Comparison of ENCODE assay signal across 1 cellular context in the genomic region with DNA sequence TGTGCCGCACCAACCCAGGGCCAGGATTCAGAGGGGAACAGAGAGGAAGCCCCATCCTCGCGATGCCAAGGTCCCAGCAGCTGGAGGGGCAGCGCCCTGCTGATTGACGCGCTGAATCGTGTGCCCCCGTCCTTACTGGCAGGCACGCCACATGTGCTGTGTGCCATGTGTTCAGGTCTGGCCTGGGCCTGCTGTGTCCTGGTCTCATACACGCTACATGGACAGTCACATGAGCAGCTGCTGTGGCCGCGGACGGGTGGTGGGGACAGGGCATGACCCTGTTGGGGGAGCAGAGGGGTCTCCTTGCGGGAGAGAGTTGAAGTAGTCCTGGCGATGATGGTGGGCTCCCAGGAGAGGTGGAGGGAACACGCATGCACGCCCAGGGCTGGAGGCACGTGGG.
TF ChIP-seq lines count a peak whose summit lies in the region.

No MANE protein-coding gene starts in this region.

TF ChIP-seq in H1, 55 proteins besides CTCF, POLR2A, EP300 and RAD21 (continued from another document):
- no peak for TF ChIP-seq ATF3 (IDR thresholded peaks at IDR 0.05; ENCODE audit: insufficient read depth, low read depth, low read length)
- no peak for TF ChIP-seq EGR1 (IDR thresholded peaks at IDR 0.05; ENCODE audit: borderline replicate concordance, low read depth, low read length)
- no peak for TF ChIP-seq E2F6 (IDR thresholded peaks at IDR 0.05)
- TF ChIP-seq RBBP5 (IDR thresholded peaks at IDR 0.05; ENCODE audit: borderline replicate concordance, low read depth, low read length): no peak
- no peak for TF ChIP-seq YY1 (IDR thresholded peaks at IDR 0.05; ENCODE audit: low read depth, low read length)
- no peak for TF ChIP-seq CHD2 (IDR thresholded peaks at IDR 0.05; ENCODE audit: low read length)
- no peak for TF ChIP-seq CBX5 (IDR thresholded peaks at IDR 0.05; ENCODE audit: low read depth, low read length)
- TF ChIP-seq TCF12 (IDR thresholded peaks at IDR 0.05; ENCODE audit: low read depth, low read length): no peak
- TF ChIP-seq TAF7 (optimal IDR thresholded peaks at IDR 0.05; ENCODE audit: borderline replicate concordance, low read depth, low read length): no peak
- no peak for TF ChIP-seq POU5F1 (IDR thresholded peaks at IDR 0.05; ENCODE audit: low read depth, low read length)
